In the genomic region with DNA sequence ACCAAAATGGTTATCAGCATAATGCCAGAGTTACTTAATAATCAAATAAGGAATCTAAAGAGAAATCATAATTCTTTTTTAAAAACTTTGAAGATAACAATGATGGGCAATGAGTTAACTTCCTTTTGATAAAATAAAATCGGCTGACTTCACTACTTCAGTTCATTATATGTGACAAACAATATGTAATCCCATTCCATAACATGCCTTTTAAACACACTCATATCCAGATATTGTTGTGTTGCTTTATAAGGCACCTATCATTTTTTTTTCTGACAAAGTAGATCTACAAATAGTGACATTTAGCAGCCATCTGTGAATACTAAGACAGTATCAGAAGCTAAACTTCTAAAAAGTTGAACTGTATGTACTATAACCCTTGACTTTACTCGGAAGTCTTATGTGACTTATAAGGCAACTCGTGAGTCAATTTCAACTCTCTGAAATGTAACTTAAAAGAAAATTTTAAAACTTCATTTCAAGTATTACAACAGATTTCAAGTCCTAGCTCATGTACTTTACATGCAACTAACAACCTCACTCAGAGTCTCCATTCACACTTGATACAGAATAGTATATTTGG, we compare ENCODE assay signal across 13 cellular contexts.
"Had no signal": no experiment of that assay in that cellular context is flagged by ENCODE, and none has a peak within 500 bp of the region (broad histone marks: within the 10 kb centered on the region; RNA-seq: fewer than 3 reads in every experiment).

No MANE protein-coding gene starts in this region.

- H3K4me3 Mint-ChIP-seq: activated naive CD4-positive, alpha-beta T cell treated with anti-CD3 and anti-CD28 coated beads, Interleukin-2, amount 10 ng/mL, durations not matched to agents 7 days and 5 days; natural killer cell treated with Interleukin-12 subunit alpha and Interleukin-12 subunit beta and Interleukin-15 and Interleukin-18, amount 100 ng/mL, for 72 hours had no signal

- H3K36me3 ChIP-seq: esophagus muscularis mucosa, gastroesophageal sphincter, right atrium auricular region, suprapubic skin had no signal

- H3K9me3 ChIP-seq: esophagus muscularis mucosa, gastroesophageal sphincter, right atrium auricular region, suprapubic skin had no signal

- H3K4me1 Mint-ChIP-seq: activated naive CD4-positive, alpha-beta T cell treated with anti-CD3 and anti-CD28 coated beads, Interleukin-2, amount 10 ng/mL, durations not matched to agents 7 days and 5 days had no signal

- DNase-seq: activated naive CD4-positive, alpha-beta T cell treated with anti-CD3 and anti-CD28 coated beads, Interleukin-2, amount 10 ng/mL, durations not matched to agents 7 days and 5 days; nucleus accumbens; small intestine; stimulated activated CD4-positive, alpha-beta T cell treated with anti-CD3 and anti-CD28 coated beads, Interleukin-4, amount 100 ng/mL, for 4 hours; stimulated activated naive CD8-positive, alpha-beta T cell treated with anti-CD3 and anti-CD28 coated beads, Interleukin-15, Interleukin-2, amounts not matched to agents 100 U/mL and 50 U/mL, for 24 hours; T-helper 9 cell; trophoblast cell had no signal

- H3K4me1 ChIP-seq: suprapubic skin had no signal

- H3K27me3 ChIP-seq: esophagus muscularis mucosa, gastroesophageal sphincter, right atrium auricular region, suprapubic skin had no signal

- H3K9me3 Mint-ChIP-seq: activated naive CD4-positive, alpha-beta T cell treated with anti-CD3 and anti-CD28 coated beads, Interleukin-2, amount 10 ng/mL, durations not matched to agents 7 days and 5 days; natural killer cell treated with Interleukin-12 subunit alpha and Interleukin-12 subunit beta and Interleukin-15 and Interleukin-18, amount 100 ng/mL, for 72 hours had no signal

- H3K27ac Mint-ChIP-seq: activated naive CD4-positive, alpha-beta T cell treated with anti-CD3 and anti-CD28 coated beads, Interleukin-2, amount 10 ng/mL, durations not matched to agents 7 days and 5 days; natural killer cell treated with Interleukin-12 subunit alpha and Interleukin-12 subunit beta and Interleukin-15 and Interleukin-18, amount 100 ng/mL, for 72 hours had no signal

- H3K36me3 Mint-ChIP-seq: activated naive CD4-positive, alpha-beta T cell treated with anti-CD3 and anti-CD28 coated beads, Interleukin-2, amount 10 ng/mL, durations not matched to agents 7 days and 5 days; natural killer cell treated with Interleukin-12 subunit alpha and Interleukin-12 subunit beta and Interleukin-15 and Interleukin-18, amount 100 ng/mL, for 72 hours had no signal

- H3K4me3 ChIP-seq: esophagus muscularis mucosa, gastroesophageal sphincter, right atrium auricular region, suprapubic skin had no signal

- ATAC-seq: gastroesophageal sphincter; left lobe of liver; natural killer cell treated with Interleukin-12 subunit alpha and Interleukin-12 subunit beta and Interleukin-15 and Interleukin-18, amount 100 ng/mL, for 72 hours; stimulated activated naive CD8-positive, alpha-beta T cell treated with anti-CD3 and anti-CD28 coated beads, Interleukin-15, Interleukin-2, amounts not matched to agents 100 U/mL and 50 U/mL, for 24 hours had no signal

- H3K27ac ChIP-seq: esophagus muscularis mucosa, gastroesophageal sphincter, right atrium auricular region, suprapubic skin had no signal
